Comparison of ENCODE assay signal across 22 cellular contexts in genomic region chrX:14607446-14607845, GRCh38.
"Had no signal": no experiment of that assay in that cellular context is flagged by ENCODE, and none has a peak within 500 bp of the region (broad histone marks: within the 10 kb centered on the region; RNA-seq: fewer than 3 reads in every experiment).

No MANE protein-coding gene starts in this region.

- H3K4me1 ChIP-seq: SJSA1 had no signal

- H3K9me3 ChIP-seq: SJSA1 had no signal

- H3K27me3 ChIP-seq: SJSA1 had no signal

- H3K4me3 ChIP-seq: K562, SJSA1, SK-N-MC had no signal

- H3K9ac ChIP-seq: KMS-11 had no signal

- H3K4me2 ChIP-seq: KMS-11 had no signal

- ATAC-seq: HepG2, K562 had no signal

- DNase-seq: Kasumi-1, MM.1S, NCI-H1417, NCI-H1436 treated with DMSO at 0.1 percent for 48 hours, NCI-H1694, NCI-H187 treated with DMSO at 0.1 percent for 48 hours, NCI-H2029 treated with DMSO at 0.1 percent for 48 hours, NCI-H2107, NCI-H2171 treated with DMSO at 0.1 percent for 48 hours, NCI-H345, NCI-H510A treated with DMSO at 0.1 percent for 48 hours, NCI-H526, NCI-H82, Right ventricle myocardium superior, RPMI8226, SIG-M5, T-helper 2 cell had no signal

- H3K36me3 ChIP-seq: SJSA1 had no signal

- H3K27ac ChIP-seq: KMS-11, SJSA1, SK-N-MC had no signal
